Comparison of ENCODE assay signal across 17 cellular contexts in the genomic region with DNA sequence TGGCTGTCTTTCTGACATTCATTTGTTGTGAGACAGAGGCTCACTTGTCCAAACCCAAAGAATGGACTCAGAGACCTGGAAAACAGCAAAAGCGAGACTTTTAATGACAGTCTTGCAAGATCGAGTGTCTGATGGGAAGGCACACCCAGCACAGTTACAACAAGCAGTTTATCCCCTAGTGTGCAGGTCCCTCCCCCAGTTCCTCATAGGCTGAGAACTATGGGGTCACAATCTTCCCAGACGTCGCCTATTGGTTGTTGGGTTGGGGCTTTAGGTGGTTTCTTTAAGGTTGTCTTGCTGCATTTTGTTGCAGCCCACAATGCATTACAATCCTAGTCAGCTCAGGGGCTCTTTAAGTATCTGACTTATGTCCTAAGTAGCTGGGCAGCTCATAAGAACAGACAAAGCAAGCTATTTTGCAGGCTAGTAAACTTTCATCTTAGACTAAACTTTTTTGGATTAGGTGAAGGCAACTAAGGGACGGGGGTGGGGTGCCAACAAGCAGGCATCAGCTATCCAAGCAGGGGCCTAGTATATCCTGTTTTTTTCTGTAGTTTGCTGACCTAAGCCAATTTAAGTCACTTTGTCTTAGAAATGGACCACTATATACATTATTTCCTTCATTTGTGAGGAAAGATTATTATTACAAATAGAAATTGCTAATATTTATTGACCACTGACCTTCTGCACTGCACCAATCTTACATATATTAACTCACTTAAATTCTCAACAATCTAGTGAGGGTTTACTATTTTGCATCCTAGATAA.
"Had no signal": no experiment of that assay in that cellular context is flagged by ENCODE, and none has a peak within 500 bp of the region (broad histone marks: within the 10 kb centered on the region; RNA-seq: fewer than 3 reads in every experiment).

No MANE protein-coding gene starts in this region.

- FAIRE-seq: endometrium, frontal cortex, islet of Langerhans, pancreas had no signal

- DNase-seq: effector memory CD4-positive, alpha-beta T cell; heart left ventricle; hippocampal formation; mammary epithelial cell; mucosa of descending colon; naive thymus-derived CD8-positive, alpha-beta T cell; nucleus accumbens; pancreas; right cardiac atrium; stimulated activated CD4-positive, alpha-beta T cell treated with anti-CD3 and anti-CD28 coated beads, Interleukin-4, amount 100 ng/mL, for 1 hour; tibial artery had no signal

- H3K27me3 ChIP-seq: pancreas, tibial artery had no signal

- H3K9me3 ChIP-seq: heart left ventricle, mucosa of descending colon, pancreas, tibial artery had no signal

- ATAC-seq: esophagus mucosa; heart left ventricle; left lobe of liver; mucosa of descending colon; naive thymus-derived CD8-positive, alpha-beta T cell; pancreas; right cardiac atrium; stimulated activated memory B cell treated with anti-CD40 and anti-IgM and Interleukin-4, amounts not matched to agents 10 μg/mL and 1 μg/mL and 100 μg/mL, for 72 hours had no signal

- H3K27ac ChIP-seq: heart left ventricle, pancreas, tibial artery had no signal

- H3K36me3 ChIP-seq: heart left ventricle, pancreas, tibial artery had no signal

- H3K4me3 ChIP-seq: heart left ventricle, mucosa of descending colon, pancreas, tibial artery had no signal

- H3K4me1 ChIP-seq: pancreas had no signal
